Comparison of ENCODE assay signal across 13 cellular contexts in the genomic region with DNA sequence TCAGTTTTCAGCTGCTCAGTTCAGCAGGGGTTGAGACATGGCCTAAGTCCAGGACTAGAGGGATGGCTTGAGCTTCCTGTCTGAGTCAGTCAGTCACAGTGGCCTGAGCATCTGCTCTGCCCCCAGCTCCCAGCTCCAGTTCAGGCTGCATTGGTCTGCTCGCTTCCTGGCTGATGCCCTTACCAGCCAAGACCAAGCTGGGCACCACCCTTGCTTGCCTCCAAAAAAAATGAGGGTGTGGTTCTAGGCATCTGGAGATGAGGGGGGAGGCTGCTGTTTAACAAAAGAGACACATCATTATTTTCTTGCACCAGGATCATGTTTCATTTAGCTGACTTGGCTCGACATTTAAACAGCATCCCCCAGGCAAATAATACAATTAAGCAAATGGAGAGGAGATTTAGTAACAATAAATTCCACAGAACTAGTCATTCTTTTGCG.
A peak's percentile ranks its signal among the peaks of the same experiment; 100 is the strongest.
DNase-seq lines count a peak whose midpoint lies in the region; ATAC-seq, FAIRE-seq and TF ChIP-seq lines count a peak whose summit lies in the region.
"Had no signal": no experiment of that assay in that cellular context is flagged by ENCODE, and none has a peak within 500 bp of the region (broad histone marks: within the 10 kb centered on the region; RNA-seq: fewer than 3 reads in every experiment).

No MANE protein-coding gene starts in this region.

- H3K9me3 ChIP-seq in A673 (ENCODE audit: low read depth, low read length, poor library complexity, severe bottlenecking) (no peaks in the 10 kb centered on the region), RWPE2 (ENCODE audit: severe bottlenecking) (no peaks in the 10 kb centered on the region)

- POLR2A ChIA-PET in A673 (lab: Charles Lee; ENCODE audit: low non-redundant PET): interaction anchor here (0.6 kb wide), 1 partner anchor 1072 kb away, joined by 3 read pairs; no protein-coding TSS in a partner anchor
- POLR2A ChIA-PET in activated CD4-positive, alpha-beta T cell treated with anti-CD3 and anti-CD28 coated beads for 36 hours (lab: Charles Lee): no interaction called here

- no peaks in the 10 kb centered on the region for H3K4me1 Mint-ChIP-seq in activated CD4-positive, alpha-beta T cell treated with anti-CD3 and anti-CD28 coated beads for 36 hours

- peaks cover 2% of the 10 kb centered on the region for H3K9me3 Mint-ChIP-seq in activated CD4-positive, alpha-beta T cell treated with anti-CD3 and anti-CD28 coated beads for 36 hours (ENCODE audit: low read depth)

- H3K36me3 Mint-ChIP-seq in activated CD4-positive, alpha-beta T cell treated with anti-CD3 and anti-CD28 coated beads for 36 hours (ENCODE audit: low read depth): no peaks in the 10 kb centered on the region

- H3K4me3 ChIP-seq in A673 (ENCODE audit: low read depth, low read length, poor library complexity, severe bottlenecking) (no peak overlapping the region), RWPE2 (ENCODE audit: severe bottlenecking) (no peak overlapping the region)
- H3K4me3 ChIP-seq: BLaER1, gastroesophageal sphincter, GM12878 had no signal

- FAIRE-seq in H54 (lab: Jason Lieb, UNC): peak; percentile 23
- FAIRE-seq: GM12878 had no signal

- DNase-seq in A673 (ENCODE audit: low spot score) (peak; percentile 33), H54 (ENCODE audit: insufficient read length, low spot score) (peak; percentile 8), RWPE2 (ENCODE audit: low spot score) (peak; percentile 80), fibroblast of the conjunctiva (ENCODE audit: low read depth) (peak; percentile 86), activated gamma-delta T cell (lab: John Stamatoyannopoulos, UW) (no peak)
- no peak for DNase-seq in activated CD4-positive, alpha-beta T cell treated with anti-CD3 and anti-CD28 coated beads for 36 hours
- DNase-seq: activated CD4-positive, alpha-beta T cell treated with anti-CD3 and anti-CD28 coated beads, Interleukin-2, amount 50 U/mL, for 4 hours; amygdala had no signal

- H3K4me3 Mint-ChIP-seq in activated CD4-positive, alpha-beta T cell treated with anti-CD3 and anti-CD28 coated beads for 36 hours: no peak overlapping the region

- no peak overlapping the region for H3K27ac Mint-ChIP-seq in activated CD4-positive, alpha-beta T cell treated with anti-CD3 and anti-CD28 coated beads for 36 hours

- TF ChIP-seq CTCF in A673 (conservative IDR thresholded peaks at IDR 0.05; ENCODE audit: low read depth, low read length) (no peak), RWPE2 (IDR thresholded peaks at IDR 0.05; ENCODE audit: poor library complexity, severe bottlenecking) (no peak)

- no peaks in the 10 kb centered on the region for H3K36me3 ChIP-seq in A673 (ENCODE audit: insufficient read depth, low read length, poor library complexity, severe bottlenecking)
- H3K36me3 ChIP-seq in RWPE2 (ENCODE audit: low read depth): no peaks in the 10 kb centered on the region
- H3K36me3 ChIP-seq: BLaER1, gastroesophageal sphincter had no signal

- H3K27ac ChIP-seq in A673 (ENCODE audit: low read depth, low read length, poor library complexity, severe bottlenecking) (no peak overlapping the region), RWPE2 (ENCODE audit: poor library complexity, severe bottlenecking) (peak overlapping the region; percentile 74)
- H3K27ac ChIP-seq: BLaER1, gastroesophageal sphincter had no signal

- CTCF ChIA-PET in A673 (lab: Charles Lee): interaction anchor here (0.6 kb wide), 1 partner anchor 10 kb away, joined by 9 read pairs; no protein-coding TSS in a partner anchor
- CTCF ChIA-PET in activated CD4-positive, alpha-beta T cell treated with anti-CD3 and anti-CD28 coated beads for 36 hours (lab: Charles Lee): no interaction called here

- BruUV-seq in A673 (replicated peaks; lab: Mats Ljungman, UMichigan): no TSS peak

- no peaks in the 10 kb centered on the region for H3K27me3 ChIP-seq in A673 (replicated peaks; ENCODE audit: insufficient read depth, low read depth, low read length, poor library complexity)
- no peaks in the 10 kb centered on the region for H3K27me3 ChIP-seq in RWPE2 (ENCODE audit: insufficient read depth, poor library complexity, severe bottlenecking)
- H3K27me3 ChIP-seq: BLaER1, gastroesophageal sphincter had no signal

- no peaks in the 10 kb centered on the region for H3K4me1 ChIP-seq in A673 (ENCODE audit: insufficient read depth, low read length, poor library complexity, severe bottlenecking)
- peaks cover 18% of the 10 kb centered on the region for H3K4me1 ChIP-seq in RWPE2 (ENCODE audit: insufficient read depth, poor library complexity, severe bottlenecking)
- H3K4me1 ChIP-seq: gastroesophageal sphincter had no signal

- intact Hi-C loops in A673 (cut with micrococcal nuclease; ENCODE audit: unreplicated experiment): no loop called here
- intact Hi-C loops in activated CD4-positive, alpha-beta T cell treated with anti-CD3 and anti-CD28 coated beads for 36 hours (cut with DNase I, micrococcal nuclease): no loop called here

- H3K27me3 Mint-ChIP-seq in activated CD4-positive, alpha-beta T cell treated with anti-CD3 and anti-CD28 coated beads for 36 hours: no peaks in the 10 kb centered on the region

- ATAC-seq in RWPE2 (ENCODE audit: low read depth): peak; percentile 100
- ATAC-seq in activated CD4-positive, alpha-beta T cell treated with anti-CD3 and anti-CD28 coated beads for 36 hours: no peak
- ATAC-seq in HG02870 (IDR thresholded peaks at IDR 0.05; ENCODE audit: unreplicated experiment): no peak
- no peak for ATAC-seq in HG03439 (IDR thresholded peaks at IDR 0.05; ENCODE audit: unreplicated experiment)
- ATAC-seq: gastroesophageal sphincter, GM12878 had no signal

- 0 out of 2 replicates have a peak, but pooled peaks have one; percentile 21 for TF ChIP-seq POLR2A in H54 (IDR thresholded peaks at IDR 0.05; ENCODE audit: low read depth, low read length)

Comparison
In these comparisons a context has a peak if more than half of its experiments do, and no peak if none do; other contexts are left out.
1. DNase-seq: peak in A673 (single experiment), H54 (single experiment), RWPE2 (single experiment) and fibroblast of the conjunctiva (single experiment); none in activated gamma-delta T cell (single experiment) and activated CD4-positive, alpha-beta T cell treated with anti-CD3 and anti-CD28 coated beads for 36 hours (single experiment).